1 cellular context compared by ENCODE assay signal in genomic region chr6:27831434-27832081, GRCh38.
TF ChIP-seq lines count a peak whose summit lies in the region.
"Not testable (repeated sequence)": the region's sequence is repeated elsewhere in the genome, so short reads cannot be mapped to it uniquely, and the experiment has no call there.

No MANE protein-coding gene starts in this region.

TF ChIP-seq in K562, 482 proteins besides CTCF, POLR2A, EP300 and RAD21 (continued from another document and continues in another):
- peak; percentile 41; the same call in 1 of the 2 replicates for TF ChIP-seq ETS1 (conservative IDR thresholded peaks at IDR 0.05; ENCODE audit: control insufficient read depth, low read depth, low read length)
- peak; percentile 26 for TF ChIP-seq CCNT2 (IDR thresholded peaks at IDR 0.05; ENCODE audit: borderline replicate concordance, extremely low read depth, insufficient read length, low read depth, low read length)
- peak; percentile 79 for TF ChIP-seq TAF1 (IDR thresholded peaks at IDR 0.05; ENCODE audit: control insufficient read depth, extremely low read depth, insufficient read depth, low read length, severe bottlenecking)
- peak; percentile 0 for TF ChIP-seq GTF2B (IDR thresholded peaks at IDR 0.05; ENCODE audit: extremely low read depth, insufficient read length)
- peak; percentile 20 for TF ChIP-seq TAF9B (IDR thresholded peaks at IDR 0.05; ENCODE audit: partially characterized antibody)
- peak; percentile 57 to 59; a peak in 2 of 4 replicates for TF ChIP-seq MNT (conservative IDR thresholded peaks at IDR 0.05)
- TF ChIP-seq NEUROD1 (IDR thresholded peaks at IDR 0.05; ENCODE audit: borderline replicate concordance, low read depth, low read length, partially characterized antibody) = peak; percentile 59
- 0 out of 2 replicates have a peak, but pooled peaks have one; percentile 52 for TF ChIP-seq ZKSCAN8 (CRISPR knock-in tag; IDR thresholded peaks at IDR 0.05)
- 0 out of 2 replicates have a peak, but pooled peaks have one; percentile 31 for TF ChIP-seq MEF2A (IDR thresholded peaks at IDR 0.05; ENCODE audit: control insufficient read depth, low read depth, low read length)
- 0 out of 4 replicates have a peak, but pooled peaks of 1 of the 2 experiments have one; percentile 27 for TF ChIP-seq TEAD1 (CRISPR knock-in tag; IDR thresholded peaks at IDR 0.05)
- TF ChIP-seq CUX1 (CRISPR knock-in tag; IDR thresholded peaks at IDR 0.05) = peak; percentile 50; the same call in 1 of the 2 replicates
- peak; percentile 51; the same call in 1 of the 2 replicates for TF ChIP-seq ZNF668 (CRISPR knock-in tag; IDR thresholded peaks at IDR 0.05)
- TF ChIP-seq ILF3 (IDR thresholded peaks at IDR 0.05; ENCODE audit: borderline replicate concordance) = peak; percentile 64; the same call in 1 of the 2 replicates
- TF ChIP-seq DPF2 (IDR thresholded peaks at IDR 0.05) = peak; percentile 8; the same call in 1 of the 2 replicates
- peak; percentile 32 for TF ChIP-seq HDAC3 (IDR thresholded peaks at IDR 0.05; ENCODE audit: borderline replicate concordance, partially characterized antibody)
- TF ChIP-seq GABPA (tag; conservative IDR thresholded peaks at IDR 0.05; ENCODE audit: low read depth) = peak; percentile 76
- peak; percentile 40; the same call in 1 of the 2 replicates for TF ChIP-seq SMARCA4 (IDR thresholded peaks at IDR 0.05)
- peak; percentile 21 to 27; a peak in 1 of 4 replicates for TF ChIP-seq ZNF318 (IDR thresholded peaks at IDR 0.05; ENCODE audit: borderline replicate concordance in 1 of 2, low read depth in 1 of 2)
- peak; percentile 75 for TF ChIP-seq EP400 (IDR thresholded peaks at IDR 0.05)
- peak; percentile 95 for TF ChIP-seq POLR2H (tag; IDR thresholded peaks at IDR 0.05; ENCODE audit: low read depth)
- peak; percentile 87 for TF ChIP-seq NFATC3 (IDR thresholded peaks at IDR 0.05)
- peak; percentile 36; the same call in 1 of the 2 replicates for TF ChIP-seq POLR2AphosphoS5 (IDR thresholded peaks at IDR 0.05; ENCODE audit: control insufficient read depth, insufficient read depth, low read depth, low read length)
- 0 out of 2 replicates have a peak, but pooled peaks have one; percentile 79 for TF ChIP-seq GTF2E2 (tag; IDR thresholded peaks at IDR 0.05)
- TF ChIP-seq RNF219 (CRISPR knock-in tag; IDR thresholded peaks at IDR 0.05) = 0 out of 2 replicates have a peak, but pooled peaks have one; percentile 36
- TF ChIP-seq ZNF384 (IDR thresholded peaks at IDR 0.05; ENCODE audit: low read depth, low read length) = peak; percentile 85
- not testable (repeated sequence) for TF ChIP-seq ATF1 (CRISPR knock-in tag; IDR thresholded peaks at IDR 0.05)
- TF ChIP-seq ATF1 (tag; IDR thresholded peaks at IDR 0.05) = peak; percentile 58
- TF ChIP-seq SOX6 (IDR thresholded peaks at IDR 0.05) = peak; percentile 61; the same call in 1 of the 2 replicates
- peak; percentile 81 for TF ChIP-seq NFRKB (IDR thresholded peaks at IDR 0.05; ENCODE audit: low read depth)
- peak; percentile 49; the same call in 1 of the 2 replicates for TF ChIP-seq ATF4 (CRISPR knock-in tag; IDR thresholded peaks at IDR 0.05)
- TF ChIP-seq MLLT1 (IDR thresholded peaks at IDR 0.05) = peak; percentile 48 to 92; a peak in 3 of 4 replicates
- peak; percentile 45 for TF ChIP-seq HNRNPLL (IDR thresholded peaks at IDR 0.05; ENCODE audit: low read depth, low read length, poor library complexity, severe bottlenecking)
- TF ChIP-seq MTA2 (IDR thresholded peaks at IDR 0.05; ENCODE audit: low read depth) = 0 out of 2 replicates have a peak, but pooled peaks have one; percentile 27
- TF ChIP-seq CREM (IDR thresholded peaks at IDR 0.05; ENCODE audit: low read depth) = peak; percentile 44; the same call in 1 of the 2 replicates
- peak; percentile 59 for TF ChIP-seq FIP1L1 (IDR thresholded peaks at IDR 0.05; ENCODE audit: low read depth, low read length, poor library complexity, severe bottlenecking)
